Comparison of ENCODE assay signal across 11 cellular contexts in genomic region chr19:15249560-15249874, GRCh38. TPM values are rescaled to one million over a fixed set of nuclear protein-coding genes. Genes with fewer than 3 reads are reported as not detected.
DNase-seq lines count a peak whose midpoint lies in the region; ATAC-seq, FAIRE-seq and TF ChIP-seq lines count a peak whose summit lies in the region.
"Had no signal": no experiment of that assay in that cellular context is flagged by ENCODE, and none has a peak within 500 bp of the region (broad histone marks: within the 10 kb centered on the region; RNA-seq: fewer than 3 reads in every experiment).

No MANE protein-coding gene starts in this region.

- RAD21 ChIA-PET in GM12878 (lab: Charles Lee; ENCODE audit: unreplicated experiment): no interaction called here

- H3K79me2 ChIP-seq in GM23248 (ENCODE audit: insufficient read depth): peaks cover 67% of the 10 kb centered on the region
- H3K79me2 ChIP-seq in GM12878 (ENCODE audit: control insufficient read depth, insufficient read depth, low read length): no peaks in the 10 kb centered on the region
- no peaks in the 10 kb centered on the region for H3K79me2 ChIP-seq in HepG2 (ENCODE audit: insufficient read depth, low read length)

- TF ChIP-seq RAD21 in GM12878 (IDR thresholded peaks at IDR 0.05; ENCODE audit: insufficient read depth, low read depth, low read length) (no peak), HepG2 (CRISPR knock-in tag; IDR thresholded peaks at IDR 0.05) (no peak)

- ATAC-seq in GM12878 (no peak), HepG2 (no peak), HG02938 (IDR thresholded peaks at IDR 0.05; ENCODE audit: unreplicated experiment) (no peak), GM18498 (IDR thresholded peaks at IDR 0.05; ENCODE audit: unreplicated experiment) (no peak)

- H3K9me3 ChIP-seq in GM23248 (ENCODE audit: low read depth): no peaks in the 10 kb centered on the region
- H3K9me3 ChIP-seq in GM12878 (replicated peaks; ENCODE audit: control insufficient read depth, insufficient read depth, low read length): no peaks in the 10 kb centered on the region
- H3K9me3 ChIP-seq in HepG2 (ENCODE audit: low read length): no peaks in the 10 kb centered on the region
- no peaks in the 10 kb centered on the region for H3K9me3 ChIP-seq in small intestine (ENCODE audit: control insufficient read depth, low read depth)

- H3K4me1 ChIP-seq in GM23248 (ENCODE audit: insufficient read depth): peaks cover 41% of the 10 kb centered on the region
- no peaks in the 10 kb centered on the region for H3K4me1 ChIP-seq in GM12878 (ENCODE audit: control insufficient read depth, insufficient read depth, low read length)
- peaks cover 40% of the 10 kb centered on the region for H3K4me1 ChIP-seq in HepG2 (ENCODE audit: insufficient read depth, low read length)
- peaks cover 7 to 8% of the 10 kb centered on the region in 2 donors for H3K4me1 ChIP-seq in small intestine (ENCODE audit: control insufficient read depth in 2 of 2, insufficient read depth in 1 of 2, low read depth in 1 of 2, low read length in 1 of 2)

- SMC1A ChIA-PET in GM12878 (lab: Charles Lee; ENCODE audit: uncharacterized antibody, unreplicated experiment): no interaction called here

- H3K36me3 ChIP-seq in GM23248 (ENCODE audit: low read depth) (peaks cover 17% of the 10 kb centered on the region; the same call in 1 of the 2 replicates), GM12878 (ENCODE audit: control insufficient read depth in 2 of 2, insufficient read depth in 2 of 2, low read length in 1 of 2) (peaks cover 46 to 58% of the 10 kb centered on the region in 2 experiments; a peak in 3 of 4 replicates), HepG2 (replicated peaks in 1 of 2; ENCODE audit: control insufficient read depth in 1 of 2, insufficient read depth in 2 of 2, low read length in 2 of 2) (peaks cover 40 to 91% of the 10 kb centered on the region in 2 experiments), small intestine (ENCODE audit: control insufficient read depth in 2 of 2, insufficient read depth in 2 of 2, low read length in 2 of 2) (peaks cover 20 to 26% of the 10 kb centered on the region in 2 donors)
- H3K36me3 ChIP-seq: neural progenitor cell had no signal

- BruUV-seq in GM12878 (replicated peaks; lab: Mats Ljungman, UMichigan): TSS peak; percentile 34
- BruUV-seq in HepG2 (replicated peaks; lab: Mats Ljungman, UMichigan): no TSS peak

- TF ChIP-seq CTCF in GM12878 (IDR thresholded peaks at IDR 0.05 in 2 of 3, conservative IDR thresholded peaks at IDR 0.05 in 1 of 3; ENCODE audit: control insufficient read depth in 2 of 3, extremely low read depth in 1 of 3, insufficient read depth in 1 of 3, low read depth in 3 of 3, low read length in 3 of 3) (no peak), HepG2 (CRISPR knock-in tag; IDR thresholded peaks at IDR 0.05) (no peak; the same call in 1 of the 2 replicates)

- H3K4me3 ChIP-seq in GM23248: peak overlapping the region; percentile 42
- H3K4me3 ChIP-seq in GM12878: no peak overlapping the region
- no peak overlapping the region for H3K4me3 ChIP-seq in HepG2 (replicated peaks in 1 of 3; ENCODE audit: insufficient read depth in 1 of 3, low read depth in 2 of 3, low read length in 3 of 3)
- H3K4me3 ChIP-seq in small intestine (ENCODE audit: low read depth in 1 of 2, low read length in 2 of 2): no peak overlapping the region
- H3K4me3 ChIP-seq: neural progenitor cell had no signal

- H3K9ac ChIP-seq in GM23248 (peak overlapping the region; percentile 95), GM12878 (ENCODE audit: control insufficient read depth, insufficient read depth, low read length) (no peak overlapping the region), HepG2 (ENCODE audit: insufficient read depth, low read depth, low read length) (no peak overlapping the region)
- H3K9ac ChIP-seq: neural progenitor cell had no signal

- H3K27me3 ChIP-seq in GM23248 (replicated peaks; ENCODE audit: insufficient read depth) (no peaks in the 10 kb centered on the region), GM12878 (replicated peaks in 1 of 2; ENCODE audit: control insufficient read depth in 2 of 2, insufficient read depth in 2 of 2, low read length in 1 of 2) (no peaks in the 10 kb centered on the region), HepG2 (ENCODE audit: control insufficient read depth in 1 of 2, insufficient read depth in 2 of 2, low read length in 2 of 2) (no peaks in the 10 kb centered on the region), small intestine (ENCODE audit: control insufficient read depth in 2 of 2, insufficient read depth in 2 of 2, low read length in 2 of 2) (no peaks in the 10 kb centered on the region)
- H3K27me3 ChIP-seq: neural progenitor cell had no signal

- in situ Hi-C loops in GM23248 (cut with MboI) (no loop called here), GM12878 (cut with MboI) (no loop called here), HepG2 (cut with HindIII; ENCODE audit: extremely low pct_ligation_motif_present, low pct_unique_long_range_greater_than_20kb) (no loop called here)

- 24 to 25% methylated on average over 5 of the region's 5 CpGs for WGBS in GM23248 (ENCODE audit: low coverage in 1 of 2, low lambda C conversion rate in 2 of 2, missing lambda C conversion rate in 2 of 2), 2 experiments
- 99% methylated on average over 5 of the region's 5 CpGs for WGBS in GM12878 (ENCODE audit: insufficient coverage, insufficient replicate concordance, low lambda C conversion rate, missing lambda C conversion rate)
- 100% methylated on average over 1 of the region's 5 CpGs for WGBS in HepG2 (ENCODE audit: low lambda C conversion rate)
- 72 to 90% (median 76%) methylated on average over 5 of the region's 5 CpGs for WGBS in small intestine, 3 donors

- POLR2A ChIA-PET in GM12878 (lab: Charles Lee) (no interaction called here), HepG2 (lab: Yijun Ruan, JAX) (interaction anchor here (1.4 kb wide), 1 partner anchor 69 kb away, joined by 3 read pairs; no protein-coding TSS in a partner anchor)

- H4K20me1 ChIP-seq in GM23248 (ENCODE audit: insufficient read depth): no peaks in the 10 kb centered on the region
- peaks cover 9% of the 10 kb centered on the region for H4K20me1 ChIP-seq in GM12878 (ENCODE audit: control insufficient read depth, insufficient read depth)
- peaks cover 49% of the 10 kb centered on the region; the same call in 1 of the 2 replicates for H4K20me1 ChIP-seq in HepG2 (ENCODE audit: insufficient read depth, low read length)

- TF ChIP-seq POLR2A in GM12878 (IDR thresholded peaks at IDR 0.05; ENCODE audit: low read depth, low read length) (no peak), HepG2 (IDR thresholded peaks at IDR 0.05; ENCODE audit: insufficient read depth in 1 of 2, low read depth in 2 of 2, low read length in 2 of 2) (no peak)

- H2AFZ ChIP-seq in GM23248: no peak overlapping the region
- no peak overlapping the region for H2AFZ ChIP-seq in GM12878 (ENCODE audit: control insufficient read depth, low read depth, low read length)
- no peak overlapping the region for H2AFZ ChIP-seq in HepG2 (ENCODE audit: low read length)
- H2AFZ ChIP-seq: neural progenitor cell had no signal

- peak overlapping the region; percentile 84 for H3K4me2 ChIP-seq in GM23248 (ENCODE audit: unreplicated experiment)
- H3K4me2 ChIP-seq in GM12878 (ENCODE audit: control insufficient read depth, insufficient read depth): no peak overlapping the region
- no peak overlapping the region for H3K4me2 ChIP-seq in HepG2 (ENCODE audit: low read depth, low read length)
- H3K4me2 ChIP-seq: neural progenitor cell had no signal

- H3F3A ChIP-seq in GM23248 (ENCODE audit: insufficient read depth): peaks cover 44% of the 10 kb centered on the region

- DNase-seq in GM23248 (no peak), GM12878 (ENCODE audit: low read depth, low spot score) (no peak), HepG2 (ENCODE audit: low spot score) (no peak), small intestine (no peak), hepatic stellate cell (ENCODE audit: low spot score) (no peak)
- no peak for DNase-seq in activated naive CD4-positive, alpha-beta T cell treated with Interleukin-2 at 50 U/mL for 16 hours
- DNase-seq: cortex of kidney had no signal

- intact Hi-C loops in GM12878 (cut with micrococcal nuclease; ENCODE audit: unreplicated experiment): no loop called here
- intact Hi-C loops in HepG2 (cut with micrococcal nuclease; ENCODE audit: unreplicated experiment): loop anchor here (5.0 kb wide), 1 partner anchor 72 kb away; no protein-coding TSS in a partner anchor

- no peaks in the 10 kb centered on the region for H3K9me2 ChIP-seq in GM23248 (ENCODE audit: insufficient read depth)

- peak overlapping the region; percentile 100 for H3K27ac ChIP-seq in GM23248
- no peak overlapping the region for H3K27ac ChIP-seq in GM12878 (ENCODE audit: control insufficient read depth, insufficient read depth)
- H3K27ac ChIP-seq in HepG2 (ENCODE audit: extremely low read length, insufficient read depth, low read length): no peak overlapping the region
- peak overlapping the region; percentile 65 to 87 for H3K27ac ChIP-seq in small intestine (ENCODE audit: low read depth in 1 of 2, low read length in 1 of 2)
- H3K27ac ChIP-seq: HL-60, neural progenitor cell had no signal

- TF ChIP-seq EP300 in GM12878 (IDR thresholded peaks at IDR 0.05; ENCODE audit: borderline replicate concordance in 1 of 2, control insufficient read depth in 1 of 2, low read depth in 2 of 2, low read length in 2 of 2) (no peak), HepG2 (IDR thresholded peaks at IDR 0.05; ENCODE audit: low read depth in 2 of 2, low read length in 2 of 2) (no peak), HepG2 (CRISPR knock-in tag; IDR thresholded peaks at IDR 0.05; ENCODE audit: borderline replicate concordance) (no peak)

- FAIRE-seq in GM12878 (lab: Jason Lieb, UNC) (no peak), HepG2 (lab: Jason Lieb, UNC) (no peak), small intestine (lab: Jason Lieb, UNC) (no peak)

- CTCF ChIA-PET in GM12878 (lab: Yijun Ruan, JAX) (no interaction called here), HepG2 (lab: Yijun Ruan, JAX; ENCODE audit: low intra/inter-chr PET ratio, low total read pairs) (no interaction called here)

RNA-seq across cellular contexts. Expression of gene EPHX3, which starts 17.3 kb away (rescaled TPM):
- total RNA-seq in GM23248 (2014; rRNA removed; shearing (Covaris generic)): not detected in 2 replicates
- polyA plus RNA-seq in GM23248 (2016; fragmentation: Nextera tagmentation; extraction: Ambion mirVana): not detected in 2 replicates
- not detected in 2 replicates for total RNA-seq in GM12878 (2013; cell fraction: nucleolus; rRNA removed)
- not detected in 2 replicates for total RNA-seq in GM12878 (2014; rRNA removed)
- not detected in 2 replicates for total RNA-seq in GM12878 (2014; rRNA removed; fragmentation: Illumina TruSeq; extraction: Trizol)
- not detected in 2 replicates for total RNA-seq in GM12878 (2021)
- polyA plus RNA-seq in GM12878 (2011; ENCODE audit: low read depth): not detected
- polyA plus RNA-seq in GM12878 (2011; rRNA removed): 0.04 TPM in 1 of 2 replicates, not detected in the other
- polyA plus RNA-seq in GM12878 (2011; cell fraction: cytosol; rRNA removed): not detected in 2 replicates
- polyA plus RNA-seq in GM12878 (2011; cell fraction: nucleus; rRNA removed): 0.26 TPM in 1 of 2 replicates, not detected in the other
- not detected in 2 replicates for polyA plus RNA-seq in GM12878 (2012)
- not detected in 2 replicates for polyA plus RNA-seq in GM12878 (2014; fragmentation: Illumina TruSeq; extraction: Trizol)
- not detected for polyA plus RNA-seq in GM12878 (2014; fragmentation: Nextera tagmentation; extraction: Ambion mirVana)
- polyA plus RNA-seq in GM12878 (2014; rRNA removed): not detected in 2 replicates
- polyA plus RNA-seq in GM12878 (2016; fragmentation: Nextera tagmentation; extraction: Ambion mirVana): not detected
- polyA minus RNA-seq in GM12878 (2011; rRNA and poly(A)+ RNA removed): 0.21 and 0.29 TPM in 2 replicates
- polyA minus RNA-seq in GM12878 (2011; cell fraction: cytosol; rRNA and poly(A)+ RNA removed): not detected in 2 replicates
- 0.48 TPM in 1 of 2 replicates, not detected in the other for polyA minus RNA-seq in GM12878 (2011; cell fraction: nucleus; rRNA and poly(A)+ RNA removed)
- 0.07 TPM in 1 of 2 replicates, not detected in the other for total RNA-seq in HepG2 (2016; rRNA removed; fragmentation: Illumina TruSeq; extraction: Trizol)
- not detected in 2 replicates for total RNA-seq in HepG2 (2016; cell fraction: cytosol; rRNA removed; fragmentation: Illumina TruSeq; extraction: Trizol; ENCODE audit: low read depth)
- 0.06 TPM in 1 of 2 replicates, not detected in the other for total RNA-seq in HepG2 (2016; cell fraction: insoluble cytoplasmic fraction; rRNA removed; fragmentation: Illumina TruSeq; extraction: Trizol)
- not detected in 2 replicates for total RNA-seq in HepG2 (2016; cell fraction: membrane; rRNA removed; fragmentation: Illumina TruSeq; extraction: Trizol)
- total RNA-seq in HepG2 (2016; cell fraction: nucleus; rRNA removed; fragmentation: Illumina TruSeq; extraction: Trizol): not detected in 2 replicates
- polyA plus RNA-seq in HepG2 (2011; rRNA removed): 0.15 and 0.17 TPM in 2 replicates
- polyA plus RNA-seq in HepG2 (2011; cell fraction: cytosol; rRNA removed): 0.04 and 0.05 TPM in 2 replicates
- 0.78 and 0.82 TPM in 2 replicates for polyA plus RNA-seq in HepG2 (2011; cell fraction: nucleus; rRNA removed)
- 0.07 TPM in 1 of 2 replicates, not detected in the other for polyA plus RNA-seq in HepG2 (2012)
- polyA plus RNA-seq in HepG2 (2016; cell fraction: cytosol; fragmentation: Illumina TruSeq; extraction: Trizol; ENCODE audit: low read depth): not detected in 2 replicates
- polyA plus RNA-seq in HepG2 (2016; cell fraction: insoluble cytoplasmic fraction; fragmentation: Illumina TruSeq; extraction: Trizol; ENCODE audit: low read depth): not detected in 2 replicates
- polyA plus RNA-seq in HepG2 (2016; cell fraction: membrane; fragmentation: Illumina TruSeq; extraction: Trizol; ENCODE audit: low read depth): 0.10 TPM in 1 of 2 replicates, not detected in the other
- polyA plus RNA-seq in HepG2 (2016; cell fraction: nucleus; fragmentation: Illumina TruSeq; extraction: Trizol; ENCODE audit: insufficient read depth, low read depth): not detected in 2 replicates
- polyA minus RNA-seq in HepG2 (2011; rRNA and poly(A)+ RNA removed; ENCODE audit: low replicate concordance): 0.76 and 0.96 TPM in 2 replicates
- not detected in 2 replicates for polyA minus RNA-seq in HepG2 (2011; cell fraction: cytosol; rRNA and poly(A)+ RNA removed)
- 0.99 and 1.2 TPM in 2 replicates for polyA minus RNA-seq in HepG2 (2011; cell fraction: nucleus; rRNA and poly(A)+ RNA removed)
- under 1 TPM in 1 of 3 donors, not detected in 2; 0.76 TPM for polyA plus RNA-seq in small intestine

RNA-seq across cellular contexts. Expression of gene NOTCH3, which starts 48.7 kb away (rescaled TPM):
- total RNA-seq in GM23248 (2014; rRNA removed; shearing (Covaris generic)): 66.1 and 66.9 TPM in 2 replicates
- polyA plus RNA-seq in GM23248 (2016; fragmentation: Nextera tagmentation; extraction: Ambion mirVana): 15.4 and 16.0 TPM in 2 replicates
- total RNA-seq in GM12878 (2013; cell fraction: nucleolus; rRNA removed): not detected in 2 replicates
- total RNA-seq in GM12878 (2014; rRNA removed): 0.11 TPM in 1 of 2 replicates, not detected in the other
- total RNA-seq in GM12878 (2014; rRNA removed; fragmentation: Illumina TruSeq; extraction: Trizol): not detected in 2 replicates
- total RNA-seq in GM12878 (2021): 0.10 and 0.37 TPM in 2 replicates
- not detected for polyA plus RNA-seq in GM12878 (2011; ENCODE audit: low read depth)
- not detected in 2 replicates for polyA plus RNA-seq in GM12878 (2011; rRNA removed)
- polyA plus RNA-seq in GM12878 (2011; cell fraction: cytosol; rRNA removed): not detected in 2 replicates
- 0.01 TPM in 1 of 2 replicates, not detected in the other for polyA plus RNA-seq in GM12878 (2011; cell fraction: nucleus; rRNA removed)
- 0.07 and 0.12 TPM in 2 replicates for polyA plus RNA-seq in GM12878 (2012)
- 0.01 TPM in 1 of 2 replicates, not detected in the other for polyA plus RNA-seq in GM12878 (2014; fragmentation: Illumina TruSeq; extraction: Trizol)
- not detected for polyA plus RNA-seq in GM12878 (2014; fragmentation: Nextera tagmentation; extraction: Ambion mirVana)
- 0.03 and 0.42 TPM in 2 replicates for polyA plus RNA-seq in GM12878 (2014; rRNA removed)
- polyA plus RNA-seq in GM12878 (2016; fragmentation: Nextera tagmentation; extraction: Ambion mirVana): under 1 TPM in 1 of 2 experiments, not detected in 1; 0.03 TPM
- polyA minus RNA-seq in GM12878 (2011; rRNA and poly(A)+ RNA removed): not detected in 2 replicates
- polyA minus RNA-seq in GM12878 (2011; cell fraction: cytosol; rRNA and poly(A)+ RNA removed): not detected in 2 replicates
- polyA minus RNA-seq in GM12878 (2011; cell fraction: nucleus; rRNA and poly(A)+ RNA removed): not detected in 2 replicates
- 0.09 TPM in 1 of 2 replicates, not detected in the other for total RNA-seq in HepG2 (2016; rRNA removed; fragmentation: Illumina TruSeq; extraction: Trizol)
- under 0.01 TPM in 1 of 2 replicates, not detected in the other for total RNA-seq in HepG2 (2016; cell fraction: cytosol; rRNA removed; fragmentation: Illumina TruSeq; extraction: Trizol; ENCODE audit: low read depth)
- total RNA-seq in HepG2 (2016; cell fraction: insoluble cytoplasmic fraction; rRNA removed; fragmentation: Illumina TruSeq; extraction: Trizol): 0.09 TPM in 1 of 2 replicates, not detected in the other
- 0.03 TPM in 2 replicates for total RNA-seq in HepG2 (2016; cell fraction: membrane; rRNA removed; fragmentation: Illumina TruSeq; extraction: Trizol)
- 0.44 and 0.93 TPM in 2 replicates for total RNA-seq in HepG2 (2016; cell fraction: nucleus; rRNA removed; fragmentation: Illumina TruSeq; extraction: Trizol)
- polyA plus RNA-seq in HepG2 (2011; rRNA removed): 0.28 and 0.43 TPM in 2 replicates
- 0.09 and 0.27 TPM in 2 replicates for polyA plus RNA-seq in HepG2 (2011; cell fraction: cytosol; rRNA removed)
- 1.4 and 2.1 TPM in 2 replicates for polyA plus RNA-seq in HepG2 (2011; cell fraction: nucleus; rRNA removed)
- polyA plus RNA-seq in HepG2 (2012): 0.20 and 0.63 TPM in 2 replicates
- 0.01 and 0.02 TPM in 2 replicates for polyA plus RNA-seq in HepG2 (2016; cell fraction: cytosol; fragmentation: Illumina TruSeq; extraction: Trizol; ENCODE audit: low read depth)
- polyA plus RNA-seq in HepG2 (2016; cell fraction: insoluble cytoplasmic fraction; fragmentation: Illumina TruSeq; extraction: Trizol; ENCODE audit: low read depth): 0.04 TPM in 1 of 2 replicates, not detected in the other
- polyA plus RNA-seq in HepG2 (2016; cell fraction: membrane; fragmentation: Illumina TruSeq; extraction: Trizol; ENCODE audit: low read depth): 0.01 and 0.05 TPM in 2 replicates
- 0.29 and 0.71 TPM in 2 replicates for polyA plus RNA-seq in HepG2 (2016; cell fraction: nucleus; fragmentation: Illumina TruSeq; extraction: Trizol; ENCODE audit: insufficient read depth, low read depth)
- 0.54 and 1.5 TPM in 2 replicates for polyA minus RNA-seq in HepG2 (2011; rRNA and poly(A)+ RNA removed; ENCODE audit: low replicate concordance)
- polyA minus RNA-seq in HepG2 (2011; cell fraction: cytosol; rRNA and poly(A)+ RNA removed): 0.70 and 0.79 TPM in 2 replicates
- polyA minus RNA-seq in HepG2 (2011; cell fraction: nucleus; rRNA and poly(A)+ RNA removed): 0.50 and 1.9 TPM in 2 replicates
- polyA plus RNA-seq in small intestine: 10 to 100 TPM in 1 of 3 donors, 1 to 10 TPM in 1, under 1 TPM in 1; 0.45 to 15.6 (median 1.9) TPM

Comparison
In these comparisons a context has a peak if more than half of its experiments do, and no peak if none do; other contexts are left out.
1. H3K27ac ChIP-seq: peak in GM23248 (single experiment) and small intestine (2 of 2); none in GM12878 (single experiment) and HepG2 (single experiment).